In genomic region chr11:65288706-65289536, GRCh38 we compare ENCODE assay signal across 9 cellular contexts. TPM values are rescaled to one million over a fixed set of nuclear protein-coding genes. Genes with fewer than 3 reads are reported as not detected.
DNase-seq lines count a peak whose midpoint lies in the region; ATAC-seq and TF ChIP-seq lines count a peak whose summit lies in the region.
"Had no signal": no experiment of that assay in that cellular context is flagged by ENCODE, and none has a peak within 500 bp of the region (broad histone marks: within the 10 kb centered on the region; RNA-seq: fewer than 3 reads in every experiment).

No MANE protein-coding gene starts in this region.

- no peak overlapping the region for H3K9ac ChIP-seq in PC-3 (ENCODE audit: low read length)

- no peak overlapping the region for H3K4me3 ChIP-seq in left ventricle myocardium inferior
- H3K4me3 ChIP-seq in vagina = no peak overlapping the region
- no peak overlapping the region for H3K4me3 ChIP-seq in PC-3 (ENCODE audit: low read length)
- H3K4me3 ChIP-seq: thoracic aorta had no signal

- H2AFZ ChIP-seq in PC-3 (ENCODE audit: low read length) = no peak overlapping the region

- no peaks in the 10 kb centered on the region for H4K20me1 ChIP-seq in PC-3 (ENCODE audit: low read length)

- peaks cover 10% of the 10 kb centered on the region for H3K36me3 ChIP-seq in left ventricle myocardium inferior
- no peaks in the 10 kb centered on the region for H3K36me3 ChIP-seq in vagina
- H3K36me3 ChIP-seq in PC-3 (ENCODE audit: low read depth, low read length) = peaks cover 59% of the 10 kb centered on the region

- no peaks in the 10 kb centered on the region for H3K9me3 ChIP-seq in T-helper 17 cell (ENCODE audit: control insufficient read depth, low read length, poor library complexity, severe bottlenecking)
- H3K9me3 ChIP-seq in left ventricle myocardium inferior (replicated peaks) = no peaks in the 10 kb centered on the region
- H3K9me3 ChIP-seq in vagina = no peaks in the 10 kb centered on the region
- H3K9me3 ChIP-seq in PC-3 (ENCODE audit: low read length) = no peaks in the 10 kb centered on the region
- H3K9me3 ChIP-seq: thoracic aorta had no signal

- H3K27ac Mint-ChIP-seq in activated naive CD4-positive, alpha-beta T cell treated with anti-CD3 and anti-CD28 coated beads, Interleukin-2, amount 50 U/mL, for 24 hours = peak overlapping the region; percentile 65
- H3K27ac Mint-ChIP-seq in activated naive CD4-positive, alpha-beta T cell treated with anti-CD3 and anti-CD28 coated beads, Interleukin-2, amount 50 U/mL, for 72 hours = peak overlapping the region in 1 of 2 donors; percentile 56
- peak overlapping the region; percentile 59 for H3K27ac Mint-ChIP-seq in T-helper 17 cell

- no peaks in the 10 kb centered on the region for H3K9me3 Mint-ChIP-seq in activated naive CD4-positive, alpha-beta T cell treated with anti-CD3 and anti-CD28 coated beads, Interleukin-2, amount 50 U/mL, for 24 hours
- no peaks in the 10 kb centered on the region for H3K9me3 Mint-ChIP-seq in activated naive CD4-positive, alpha-beta T cell treated with anti-CD3 and anti-CD28 coated beads, Interleukin-2, amount 50 U/mL, for 72 hours

- TF ChIP-seq POLR2A in vagina (IDR thresholded peaks at IDR 0.05) = no peak

- CTCF ChIA-PET in PC-3 (lab: Charles Lee) = interaction anchor here (0.5 kb wide), 1 partner anchor 38 kb away, joined by 8 read pairs; no protein-coding TSS in a partner anchor

- peak overlapping the region; percentile 90 for H3K27ac ChIP-seq in left ventricle myocardium inferior (replicated peaks)
- peak overlapping the region; percentile 82 for H3K27ac ChIP-seq in vagina
- H3K27ac ChIP-seq in PC-3 (ENCODE audit: low read length) = no peak overlapping the region
- H3K27ac ChIP-seq: thoracic aorta had no signal

- H3K4me1 ChIP-seq in left ventricle myocardium inferior (peaks cover 52% of the 10 kb centered on the region), vagina (peaks cover 42% of the 10 kb centered on the region), PC-3 (ENCODE audit: insufficient read depth, low read length) (peaks cover 17% of the 10 kb centered on the region)

- H3K79me2 ChIP-seq in PC-3 (ENCODE audit: low read length) = no peaks in the 10 kb centered on the region

- H3K27me3 ChIP-seq in left ventricle myocardium inferior (ENCODE audit: low read depth) (no peaks in the 10 kb centered on the region), vagina (no peaks in the 10 kb centered on the region), PC-3 (ENCODE audit: low read length) (no peaks in the 10 kb centered on the region)

- intact Hi-C loops in left ventricle myocardium inferior (cut with micrococcal nuclease) (no loop called here), vagina (cut with DNase I) (no loop called here), PC-3 (cut with micrococcal nuclease) (no loop called here)

- DNase-seq in activated naive CD4-positive, alpha-beta T cell treated with anti-CD3 and anti-CD28 coated beads, Interleukin-2, amount 50 U/mL, for 72 hours (ENCODE audit: low spot score in 2 of 2) = no peak
- no peak for DNase-seq in T-helper 17 cell
- peak; percentile 76 for DNase-seq in left ventricle myocardium inferior
- no peak for DNase-seq in vagina (ENCODE audit: extremely low spot score in 2 of 2)
- no peak for DNase-seq in kidney glomerular epithelial cell (lab: John Stamatoyannopoulos, UW)
- no peak for DNase-seq in PC-3

- TF ChIP-seq CTCF in left ventricle myocardium inferior (IDR thresholded peaks at IDR 0.05; ENCODE audit: borderline replicate concordance) (no peak), vagina (IDR thresholded peaks at IDR 0.05) (no peak), PC-3 (conservative IDR thresholded peaks at IDR 0.05; ENCODE audit: low read depth, low read length) (no peak)

- H3K27me3 Mint-ChIP-seq in activated naive CD4-positive, alpha-beta T cell treated with anti-CD3 and anti-CD28 coated beads, Interleukin-2, amount 50 U/mL, for 24 hours = no peaks in the 10 kb centered on the region
- H3K27me3 Mint-ChIP-seq in T-helper 17 cell = no peaks in the 10 kb centered on the region

- POLR2A ChIA-PET in PC-3 (lab: Charles Lee; ENCODE audit: unreplicated experiment) = interaction anchor here (0.6 kb wide), 2 partner anchors 9 to 13 kb away, joined by 4 to 13 read pairs; no protein-coding TSS in a partner anchor

- peaks cover 11% of the 10 kb centered on the region for H3K36me3 Mint-ChIP-seq in activated naive CD4-positive, alpha-beta T cell treated with anti-CD3 and anti-CD28 coated beads, Interleukin-2, amount 50 U/mL, for 24 hours
- peaks cover 21 to 34% of the 10 kb centered on the region in 2 donors for H3K36me3 Mint-ChIP-seq in activated naive CD4-positive, alpha-beta T cell treated with anti-CD3 and anti-CD28 coated beads, Interleukin-2, amount 50 U/mL, for 72 hours
- peaks cover 10% of the 10 kb centered on the region for H3K36me3 Mint-ChIP-seq in T-helper 17 cell (ENCODE audit: low read depth)

- BruUV-seq in PC-3 (replicated peaks; lab: Mats Ljungman, UMichigan) = no TSS peak

- ATAC-seq in activated naive CD4-positive, alpha-beta T cell treated with anti-CD3 and anti-CD28 coated beads, Interleukin-2, amount 50 U/mL, for 72 hours = no peak
- ATAC-seq in T-helper 17 cell = no peak
- ATAC-seq in GM21825 (IDR thresholded peaks at IDR 0.05; ENCODE audit: unreplicated experiment) = no peak
- ATAC-seq in PC-3 = no peak

- H3K4me3 Mint-ChIP-seq in activated naive CD4-positive, alpha-beta T cell treated with anti-CD3 and anti-CD28 coated beads, Interleukin-2, amount 50 U/mL, for 24 hours = no peak overlapping the region
- no peak overlapping the region for H3K4me3 Mint-ChIP-seq in T-helper 17 cell

- no peaks in the 10 kb centered on the region for H3F3A ChIP-seq in PC-3 (ENCODE audit: low read length, unreplicated experiment)

- no peaks in the 10 kb centered on the region for H3K4me1 Mint-ChIP-seq in activated naive CD4-positive, alpha-beta T cell treated with anti-CD3 and anti-CD28 coated beads, Interleukin-2, amount 50 U/mL, for 24 hours
- peaks cover 3% of the 10 kb centered on the region for H3K4me1 Mint-ChIP-seq in T-helper 17 cell

- H3K9me2 ChIP-seq in PC-3 (replicated peaks; ENCODE audit: low read length) = no peaks in the 10 kb centered on the region

- H3K4me2 ChIP-seq in PC-3 (ENCODE audit: low read length) = no peak overlapping the region

RNA-seq across cellular contexts. Expression of gene CDC42EP2, which starts 25.7 kb away (rescaled TPM):
- total RNA-seq in activated naive CD4-positive, alpha-beta T cell treated with anti-CD3 and anti-CD28 coated beads, Interleukin-2, amount 50 U/mL, for 72 hours = 1 to 10 TPM; 3.5 to 3.9 TPM
- total RNA-seq in T-helper 17 cell (under 1 TPM in 1 of 2 donors, not detected in 1; 0.55 TPM), left ventricle myocardium inferior (11.3 TPM), vagina (27.7 TPM), PC-3 (2014; rRNA removed) (16.6 and 25.7 TPM in 2 replicates)

RNA-seq across cellular contexts. Expression of gene POLA2, which starts 27.2 kb away (rescaled TPM):
- total RNA-seq in activated naive CD4-positive, alpha-beta T cell treated with anti-CD3 and anti-CD28 coated beads, Interleukin-2, amount 50 U/mL, for 72 hours = 10 to 100 TPM; 66.8 to 69.9 TPM
- total RNA-seq in T-helper 17 cell (10 to 100 TPM; 13.0 to 15.4 TPM), left ventricle myocardium inferior (3.8 TPM), vagina (9.6 TPM), PC-3 (2014; rRNA removed) (29.0 and 39.7 TPM in 2 replicates)

RNA-seq across cellular contexts. Expression of gene DPF2, which starts 44.7 kb away (rescaled TPM):
- 10 to 100 TPM; 75.3 to 79.4 TPM for total RNA-seq in activated naive CD4-positive, alpha-beta T cell treated with anti-CD3 and anti-CD28 coated beads, Interleukin-2, amount 50 U/mL, for 72 hours
- 10 to 100 TPM; 49.1 to 62.6 TPM for total RNA-seq in T-helper 17 cell
- total RNA-seq in left ventricle myocardium inferior = 40.6 TPM
- total RNA-seq in vagina = 33.1 TPM
- total RNA-seq in PC-3 (2014; rRNA removed) = 45.8 and 63.1 TPM in 2 replicates
